Comparison of ENCODE assay signal across 27 cellular contexts in the genomic region with DNA sequence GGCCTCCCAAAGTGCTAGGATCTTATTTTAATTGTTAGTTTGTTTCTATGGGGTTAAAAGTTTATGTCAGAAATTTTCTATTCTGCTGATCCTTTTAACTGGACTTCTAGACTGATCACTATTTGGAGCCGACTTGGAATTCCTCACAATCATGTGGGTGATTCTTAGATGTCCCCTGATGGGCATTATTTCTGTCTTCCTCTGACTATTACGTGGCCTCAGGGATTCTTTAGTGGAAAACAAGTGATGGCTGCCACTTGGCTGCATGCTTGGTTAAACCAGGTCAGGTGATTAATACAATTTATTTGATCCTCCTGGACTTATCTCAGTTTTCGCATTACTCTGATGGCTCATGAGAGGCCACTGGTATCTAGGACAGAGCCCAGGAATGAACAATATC. TPM values are rescaled to one million over a fixed set of nuclear protein-coding genes. Genes with fewer than 3 reads are reported as not detected.
DNase-seq lines count a peak whose midpoint lies in the region; ATAC-seq, FAIRE-seq and TF ChIP-seq lines count a peak whose summit lies in the region.
"Had no signal": no experiment of that assay in that cellular context is flagged by ENCODE, and none has a peak within 500 bp of the region (broad histone marks: within the 10 kb centered on the region; RNA-seq: fewer than 3 reads in every experiment).

No MANE protein-coding gene starts in this region.

- WGBS in esophagus muscularis mucosa = 78% methylated on average over 3 of the region's 3 CpGs

- intact Hi-C loops in esophagus muscularis mucosa (cut with DNase I) (no loop called here), sciatic nerve (cut with DNase I) (no loop called here)

- H3K36me3 ChIP-seq in esophagus muscularis mucosa = no peaks in the 10 kb centered on the region
- H3K36me3 ChIP-seq: BE2C, BLaER1 had no signal

- no peak overlapping the region for H3K27ac ChIP-seq in esophagus muscularis mucosa (replicated peaks in 1 of 4)
- H3K27ac ChIP-seq: BLaER1 had no signal

- peaks cover 0 to 6% (median 0%) of the 10 kb centered on the region in 4 donors for H3K27me3 ChIP-seq in esophagus muscularis mucosa
- H3K27me3 ChIP-seq: BLaER1 had no signal

- in situ Hi-C loops in KBM-7 (cut with MboI; ENCODE audit: low pct_unique_long_range_greater_than_20kb, low sequenced_read_pairs) = no loop called here

- peak; percentile 18 for DNase-seq in RCC 7860 (ENCODE audit: low spot score)
- DNase-seq in esophagus muscularis mucosa (ENCODE audit: extremely low spot score) = peak; percentile 24
- DNase-seq in sciatic nerve (ENCODE audit: low spot score) = no peak
- DNase-seq in NCI-H748 (lab: John Stamatoyannopoulos, UW; ENCODE audit: unreplicated experiment) = no peak
- DNase-seq in KBM-7 = no peak
- DNase-seq: 8988T; ACHN; BE2C; C1 segment of cervical spinal cord; CD4-positive, alpha-beta memory T cell; CD4-positive, CD25-positive, alpha-beta regulatory T cell; CD8-positive, alpha-beta memory T cell; COR-L47; DMS 273 treated with DMSO at 0.1 percent for 48 hours; DMS153; DMS53; DMS79; DND-41; EL; GDM1 had no signal

- FAIRE-seq in RCC 7860 (lab: Jason Lieb, UNC) = no peak
- FAIRE-seq: A204.1, GM12878, GM18507 had no signal

- no peak for TF ChIP-seq CTCF in esophagus muscularis mucosa (IDR thresholded peaks at IDR 0.05)

- no peak for TF ChIP-seq POLR2A in esophagus muscularis mucosa (IDR thresholded peaks at IDR 0.05; ENCODE audit: low read depth)

- H3K9me3 ChIP-seq in esophagus muscularis mucosa = no peaks in the 10 kb centered on the region
- H3K9me3 ChIP-seq: BE2C, BLaER1 had no signal

- no peak for TF ChIP-seq EP300 in esophagus muscularis mucosa (IDR thresholded peaks at IDR 0.05)

- H3K4me3 ChIP-seq in esophagus muscularis mucosa = no peak overlapping the region
- H3K4me3 ChIP-seq: BLaER1, GM12878 had no signal

- H3K4me1 ChIP-seq in esophagus muscularis mucosa = no peaks in the 10 kb centered on the region
- H3K4me1 ChIP-seq: BE2C had no signal

- ATAC-seq in sciatic nerve = peak; percentile 72
- ATAC-seq: GM12878 had no signal

RNA-seq across cellular contexts. Expression of a gene that starts 32.2 kb away (rescaled TPM):
- not detected for total RNA-seq in esophagus muscularis mucosa
- total RNA-seq in sciatic nerve = not detected
- total RNA-seq: A673; CD4-positive, alpha-beta memory T cell; CD4-positive, CD25-positive, alpha-beta regulatory T cell; CD8-positive, alpha-beta memory T cell; Daoy; G401; GM12878 had no signal

RNA-seq across cellular contexts. Expression of a gene that starts 46.6 kb away (rescaled TPM):
- total RNA-seq in esophagus muscularis mucosa (10 to 100 TPM; 16.6 to 24.2 (median 19.0) TPM), sciatic nerve (24.0 TPM)

Comparison
In these comparisons a context has a peak if more than half of its experiments do, and no peak if none do; other contexts are left out.
1. DNase-seq: peak in RCC 7860 (single experiment) and esophagus muscularis mucosa (single experiment); none in sciatic nerve (single experiment), NCI-H748 (single experiment) and KBM-7 (single experiment).